Comparison of ENCODE assay signal across 31 cellular contexts in the genomic region with DNA sequence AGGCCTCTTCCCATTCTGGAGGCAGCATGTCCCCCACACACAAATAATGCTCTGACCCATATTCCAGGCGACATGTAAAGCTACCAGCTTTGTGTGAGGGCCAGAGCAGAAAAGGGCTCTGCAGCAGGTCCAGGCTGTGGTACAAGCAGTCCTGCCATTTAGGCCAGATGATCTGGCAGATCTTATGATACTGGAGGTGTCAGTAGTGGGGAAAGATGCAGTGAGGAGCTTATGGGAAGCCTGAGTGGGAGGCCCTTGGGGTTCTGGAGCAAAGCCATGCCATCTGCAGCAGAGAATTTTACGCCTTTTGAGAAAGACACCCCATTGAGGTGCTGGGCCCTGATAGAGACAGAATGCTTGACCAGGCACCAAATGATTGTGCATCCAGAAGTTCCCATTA. TPM values are rescaled to one million over a fixed set of nuclear protein-coding genes. Genes with fewer than 3 reads are reported as not detected.
"Had no signal": no experiment of that assay in that cellular context is flagged by ENCODE, and none has a peak within 500 bp of the region (broad histone marks: within the 10 kb centered on the region; RNA-seq: fewer than 3 reads in every experiment).

No MANE protein-coding gene starts in this region.

- H3K36me3 ChIP-seq: brain microvascular endothelial cell, colonic mucosa, esophagus squamous epithelium, gastroesophageal sphincter, heart right ventricle, WERI-Rb-1 had no signal

- H3K9me3 Mint-ChIP-seq: activated B cell treated with CpG ODN at 0.5 μM for 24 hours; activated CD4-positive, alpha-beta memory T cell treated with anti-CD3 and anti-CD28 coated beads, Interleukin-2, amount 10 ng/mL, durations not matched to agents 7 days and 5 days; activated CD4-positive, alpha-beta T cell treated with anti-CD3 and anti-CD28 coated beads, Interleukin-2, amount 10 ng/mL, durations not matched to agents 7 days and 5 days; activated naive CD4-positive, alpha-beta T cell treated with anti-CD3 and anti-CD28 coated beads, Interleukin-2, amount 10 ng/mL, durations not matched to agents 7 days and 5 days; activated naive CD4-positive, alpha-beta T cell treated with anti-CD3 and anti-CD28 coated beads, Interleukin-2, amount 50 U/mL, for 72 hours; activated naive CD8-positive, alpha-beta T cell treated with anti-CD3 and anti-CD28 coated beads, Interleukin-2, amount 10 ng/mL, durations not matched to agents 7 days and 5 days; activated T-cell treated with anti-CD3 and anti-CD28 coated beads, Interleukin-2, amount 50 U/mL, for 24 hours; activated T-cell treated with anti-CD3 and anti-CD28 coated beads, Interleukin-2, amount 50 U/mL, for 72 hours; central memory CD8-positive, alpha-beta T cell; T-cell; T-helper 1 cell treated with Interleukin-12 subunit alpha and Interleukin-12 subunit beta and Interleukin-4 antibody, amounts not matched to agents 30 μg/mL and 1 μg/mL, for 36 hours; T-helper 2 cell treated with Interferon-gamma antibody and Interleukin-4, amounts not matched to agents 5 μg/mL and 100 μg/mL, for 36 hours had no signal

- H3K27me3 ChIP-seq: brain microvascular endothelial cell, colonic mucosa, esophagus squamous epithelium, gastroesophageal sphincter had no signal

- DNase-seq: activated B cell treated with CpG ODN at 0.5 μM for 24 hours; activated CD4-positive, alpha-beta memory T cell treated with anti-CD3 and anti-CD28 coated beads, Interleukin-2, amount 10 ng/mL, durations not matched to agents 7 days and 5 days; activated CD4-positive, alpha-beta T cell treated with anti-CD3 and anti-CD28 coated beads for 1 hour; activated CD4-positive, alpha-beta T cell treated with anti-CD3 and anti-CD28 coated beads for 4 hours; activated CD4-positive, alpha-beta T cell treated with anti-CD3 and anti-CD28 coated beads, Interleukin-2, amount 10 ng/mL, durations not matched to agents 7 days and 5 days; activated CD4-positive, alpha-beta T cell treated with anti-CD3 and anti-CD28 coated beads, Interleukin-2, amount 50 U/mL, for 4 hours; activated CD8-positive, alpha-beta memory T cell treated with anti-CD3 and anti-CD28 coated beads, Interleukin-2, amount 50 U/mL, for 4 hours; activated gamma-delta T cell; activated naive CD4-positive, alpha-beta T cell; activated naive CD4-positive, alpha-beta T cell treated with anti-CD3 and anti-CD28 coated beads, Interleukin-2, amount 10 ng/mL, durations not matched to agents 7 days and 5 days; activated naive CD8-positive, alpha-beta T cell treated with anti-CD3 and anti-CD28 coated beads, Interleukin-2, amount 10 ng/mL, durations not matched to agents 7 days and 5 days; activated T-cell treated with anti-CD3 and anti-CD28 coated beads, Interleukin-2, amount 50 U/mL, for 24 hours; activated T-cell treated with anti-CD3 and anti-CD28 coated beads, Interleukin-2, amount 50 U/mL, for 72 hours; brain microvascular endothelial cell; colonic mucosa; effector CD8-positive, alpha-beta T cell; esophagus squamous epithelium; foreskin melanocyte; heart right ventricle; SW 1271; T-cell; T1000; WERI-Rb-1 had no signal

- H3K27ac Mint-ChIP-seq: activated B cell treated with CpG ODN at 0.5 μM for 24 hours; activated CD4-positive, alpha-beta memory T cell treated with anti-CD3 and anti-CD28 coated beads, Interleukin-2, amount 10 ng/mL, durations not matched to agents 7 days and 5 days; activated CD4-positive, alpha-beta T cell treated with anti-CD3 and anti-CD28 coated beads, Interleukin-2, amount 10 ng/mL, durations not matched to agents 7 days and 5 days; activated naive CD4-positive, alpha-beta T cell treated with anti-CD3 and anti-CD28 coated beads, Interleukin-2, amount 10 ng/mL, durations not matched to agents 7 days and 5 days; activated naive CD4-positive, alpha-beta T cell treated with anti-CD3 and anti-CD28 coated beads, Interleukin-2, amount 50 U/mL, for 72 hours; activated naive CD8-positive, alpha-beta T cell treated with anti-CD3 and anti-CD28 coated beads, Interleukin-2, amount 10 ng/mL, durations not matched to agents 7 days and 5 days; activated T-cell treated with anti-CD3 and anti-CD28 coated beads, Interleukin-2, amount 50 U/mL, for 24 hours; activated T-cell treated with anti-CD3 and anti-CD28 coated beads, Interleukin-2, amount 50 U/mL, for 72 hours; T-cell; T-helper 1 cell treated with Interleukin-12 subunit alpha and Interleukin-12 subunit beta and Interleukin-4 antibody, amounts not matched to agents 30 μg/mL and 1 μg/mL, for 36 hours; T-helper 2 cell treated with Interferon-gamma antibody and Interleukin-4, amounts not matched to agents 5 μg/mL and 100 μg/mL, for 36 hours had no signal

- H3K4me1 Mint-ChIP-seq: activated B cell treated with CpG ODN at 0.5 μM for 24 hours; activated CD4-positive, alpha-beta memory T cell treated with anti-CD3 and anti-CD28 coated beads, Interleukin-2, amount 10 ng/mL, durations not matched to agents 7 days and 5 days; central memory CD8-positive, alpha-beta T cell had no signal

- H3K36me3 Mint-ChIP-seq: activated naive CD4-positive, alpha-beta T cell treated with anti-CD3 and anti-CD28 coated beads, Interleukin-2, amount 10 ng/mL, durations not matched to agents 7 days and 5 days; activated naive CD4-positive, alpha-beta T cell treated with anti-CD3 and anti-CD28 coated beads, Interleukin-2, amount 50 U/mL, for 72 hours; activated naive CD8-positive, alpha-beta T cell treated with anti-CD3 and anti-CD28 coated beads, Interleukin-2, amount 10 ng/mL, durations not matched to agents 7 days and 5 days; T-cell had no signal

- H3K9me3 ChIP-seq: colonic mucosa, esophagus squamous epithelium, gastroesophageal sphincter, heart right ventricle had no signal

- ATAC-seq: activated naive CD4-positive, alpha-beta T cell treated with anti-CD3 and anti-CD28 coated beads, Interleukin-2, amount 50 U/mL, for 72 hours; activated T-cell treated with anti-CD3 and anti-CD28 coated beads, Interleukin-2, amount 50 U/mL, for 72 hours; gastroesophageal sphincter; heart right ventricle; T-cell had no signal

- H3K27me3 Mint-ChIP-seq: central memory CD8-positive, alpha-beta T cell had no signal

- H3K27ac ChIP-seq: brain microvascular endothelial cell, colonic mucosa, epithelial cell of prostate, esophagus squamous epithelium, gastroesophageal sphincter, heart right ventricle, WERI-Rb-1 had no signal

- H3K4me1 ChIP-seq: colonic mucosa, esophagus squamous epithelium, gastroesophageal sphincter, heart right ventricle had no signal

- H3K4me3 Mint-ChIP-seq: activated B cell treated with CpG ODN at 0.5 μM for 24 hours; activated CD4-positive, alpha-beta memory T cell treated with anti-CD3 and anti-CD28 coated beads, Interleukin-2, amount 10 ng/mL, durations not matched to agents 7 days and 5 days; activated CD4-positive, alpha-beta T cell treated with anti-CD3 and anti-CD28 coated beads, Interleukin-2, amount 10 ng/mL, durations not matched to agents 7 days and 5 days; activated naive CD4-positive, alpha-beta T cell treated with anti-CD3 and anti-CD28 coated beads, Interleukin-2, amount 10 ng/mL, durations not matched to agents 7 days and 5 days; activated naive CD8-positive, alpha-beta T cell treated with anti-CD3 and anti-CD28 coated beads, Interleukin-2, amount 10 ng/mL, durations not matched to agents 7 days and 5 days; activated T-cell treated with anti-CD3 and anti-CD28 coated beads, Interleukin-2, amount 50 U/mL, for 24 hours; activated T-cell treated with anti-CD3 and anti-CD28 coated beads, Interleukin-2, amount 50 U/mL, for 72 hours; central memory CD8-positive, alpha-beta T cell; T-cell; T-helper 1 cell treated with Interleukin-12 subunit alpha and Interleukin-12 subunit beta and Interleukin-4 antibody, amounts not matched to agents 30 μg/mL and 1 μg/mL, for 36 hours; T-helper 2 cell treated with Interferon-gamma antibody and Interleukin-4, amounts not matched to agents 5 μg/mL and 100 μg/mL, for 36 hours had no signal

- H3K4me3 ChIP-seq: colonic mucosa, esophagus squamous epithelium, gastroesophageal sphincter, heart right ventricle had no signal

RNA-seq across cellular contexts. Expression of a gene that starts 7.7 kb away (rescaled TPM):
- total RNA-seq: activated B cell treated with CpG ODN at 0.5 μM for 24 hours, endothelial cell of umbilical vein, fibroblast of villous mesenchyme had no signal
- polyA plus RNA-seq: endothelial cell of umbilical vein had no signal
